ENCODE assay signal across 7 cellular contexts in genomic region chr15:77996216-77996615, GRCh38.
DNase-seq lines count a peak whose midpoint lies in the region; ATAC-seq and TF ChIP-seq lines count a peak whose summit lies in the region.
"Not testable (repeated sequence)": the region's sequence is repeated elsewhere in the genome, so short reads cannot be mapped to it uniquely, and the experiment has no call there.

No MANE protein-coding gene starts in this region.

- H2BK120ac ChIP-seq in mesenchymal stem cell (ENCODE audit: low read depth, low read length) = not testable (repeated sequence)

- H3K4me3 Mint-ChIP-seq in activated naive CD8-positive, alpha-beta T cell treated with anti-CD3 and anti-CD28 coated beads, Interleukin-2, amount 10 ng/mL, durations not matched to agents 7 days and 5 days; stimulated activated effector memory CD8-positive, alpha-beta T cell treated with anti-CD3 and anti-CD28 coated beads, Interleukin-12 subunit alpha, Interleukin-12 subunit beta, amount 100 ng/mL, for 72 hours: not testable (repeated sequence)

- H4K91ac ChIP-seq in mesenchymal stem cell (ENCODE audit: low read length) = not testable (repeated sequence)

- H4K8ac ChIP-seq in mesenchymal stem cell (ENCODE audit: low read length) = not testable (repeated sequence)

- H3K18ac ChIP-seq in mesenchymal stem cell (ENCODE audit: low read depth in 1 of 2, low read length in 2 of 2) = not testable (repeated sequence)

- not testable (repeated sequence) for H2AFZ ChIP-seq in mesenchymal stem cell (ENCODE audit: low read depth, low read length)

- not testable (repeated sequence) for H3K4me3 ChIP-seq in BLaER1 treated with 17β-estradiol and CSF1 and Interleukin-3, amounts not matched to agents 10 nM and 100 nM; RWPE2 (ENCODE audit: severe bottlenecking); esophagus muscularis mucosa; mesenchymal stem cell (ENCODE audit: insufficient read depth in 1 of 2, low read depth in 1 of 2, low read length in 2 of 2)

- peaks cover 18% of the 10 kb centered on the region for H3K36me3 Mint-ChIP-seq in activated naive CD8-positive, alpha-beta T cell treated with anti-CD3 and anti-CD28 coated beads, Interleukin-2, amount 10 ng/mL, durations not matched to agents 7 days and 5 days
- peaks cover 71% of the 10 kb centered on the region for H3K36me3 Mint-ChIP-seq in stimulated activated effector memory CD8-positive, alpha-beta T cell treated with anti-CD3 and anti-CD28 coated beads, Interleukin-12 subunit alpha, Interleukin-12 subunit beta, amount 100 ng/mL, for 72 hours

- H3K4me2 ChIP-seq in BLaER1 treated with 17β-estradiol and CSF1 and Interleukin-3, amounts not matched to agents 10 nM and 100 nM = peak overlapping the region; percentile 13 to 60 (median 52); a peak in 19 of 22 replicates
- not testable (repeated sequence) for H3K4me2 ChIP-seq in mesenchymal stem cell (ENCODE audit: low read length, poor library complexity, severe bottlenecking)

- not testable (repeated sequence) for H3K27me3 Mint-ChIP-seq in activated naive CD8-positive, alpha-beta T cell treated with anti-CD3 and anti-CD28 coated beads, Interleukin-2, amount 10 ng/mL, durations not matched to agents 7 days and 5 days

- H2AK5ac ChIP-seq in mesenchymal stem cell (ENCODE audit: low read length, severe bottlenecking) = not testable (repeated sequence)

- peaks cover 25% of the 10 kb centered on the region for H3K79me1 ChIP-seq in mesenchymal stem cell (replicated peaks; ENCODE audit: low read length, poor library complexity, severe bottlenecking)

- H3K9me3 ChIP-seq in BLaER1 treated with 17β-estradiol and CSF1 and Interleukin-3, amounts not matched to agents 10 nM and 100 nM (replicated peaks in 1 of 11); RWPE2 (ENCODE audit: severe bottlenecking); esophagus muscularis mucosa; mesenchymal stem cell (ENCODE audit: control insufficient read depth, low read length): not testable (repeated sequence)

- not testable (repeated sequence) for H2BK5ac ChIP-seq in mesenchymal stem cell (ENCODE audit: low read depth, low read length, poor library complexity, severe bottlenecking)

- H3K4ac ChIP-seq in mesenchymal stem cell (ENCODE audit: low read depth in 1 of 2, low read length in 2 of 2) = not testable (repeated sequence)

- peaks cover 6 to 67% (median 22%) of the 10 kb centered on the region in 11 experiments; a peak in 15 of 22 replicates for H4K20me1 ChIP-seq in BLaER1 treated with 17β-estradiol and CSF1 and Interleukin-3, amounts not matched to agents 10 nM and 100 nM

- H3K27ac ChIP-seq in BLaER1 treated with 17β-estradiol and CSF1 and Interleukin-3, amounts not matched to agents 10 nM and 100 nM = peak overlapping the region in 1 of 11 experiments; percentile 7; a peak in 2 of 22 replicates
- H3K27ac ChIP-seq in RWPE2 (ENCODE audit: poor library complexity, severe bottlenecking) = peak overlapping the region; percentile 91
- H3K27ac ChIP-seq in esophagus muscularis mucosa (replicated peaks in 1 of 4) = peak overlapping the region; percentile 20 to 75 (median 42)
- peak overlapping the region; percentile 19 for H3K27ac ChIP-seq in mesenchymal stem cell (ENCODE audit: low read length, poor library complexity, severe bottlenecking)

- 28% methylated on average over 8 of the region's 8 CpGs for WGBS in esophagus muscularis mucosa
- whole genome bisulfite sequencing in mesenchymal stem cell = 93% methylated on average over 5 of the region's 8 CpGs

- not testable (repeated sequence) for TF ChIP-seq CTCF in RWPE2 (IDR thresholded peaks at IDR 0.05; ENCODE audit: poor library complexity, severe bottlenecking); esophagus muscularis mucosa (IDR thresholded peaks at IDR 0.05)

- not testable (repeated sequence) for DNase-seq in RWPE2 (ENCODE audit: low spot score); esophagus muscularis mucosa (ENCODE audit: extremely low spot score); mesenchymal stem cell; stimulated activated effector memory CD8-positive, alpha-beta T cell treated with anti-CD3 and anti-CD28 coated beads, Interleukin-12 subunit alpha, Interleukin-12 subunit beta, amount 100 ng/mL, for 72 hours (ENCODE audit: low spot score in 2 of 2)
- DNase-seq in activated naive CD8-positive, alpha-beta T cell treated with anti-CD3 and anti-CD28 coated beads, Interleukin-2, amount 10 ng/mL, durations not matched to agents 7 days and 5 days = peak; percentile 5
- DNase-seq in posterior vena cava (ENCODE audit: low spot score) = peak; percentile 44

- not testable (repeated sequence) for H3K23ac ChIP-seq in mesenchymal stem cell (ENCODE audit: low read length in 2 of 2)

- not testable (repeated sequence) for H3K9me3 Mint-ChIP-seq in activated naive CD8-positive, alpha-beta T cell treated with anti-CD3 and anti-CD28 coated beads, Interleukin-2, amount 10 ng/mL, durations not matched to agents 7 days and 5 days; stimulated activated effector memory CD8-positive, alpha-beta T cell treated with anti-CD3 and anti-CD28 coated beads, Interleukin-12 subunit alpha, Interleukin-12 subunit beta, amount 100 ng/mL, for 72 hours

- not testable (repeated sequence) for ATAC-seq in RWPE2 (ENCODE audit: low read depth); activated naive CD8-positive, alpha-beta T cell treated with anti-CD3 and anti-CD28 coated beads, Interleukin-2, amount 10 ng/mL, durations not matched to agents 7 days and 5 days (ENCODE audit: low read depth); stimulated activated effector memory CD8-positive, alpha-beta T cell treated with anti-CD3 and anti-CD28 coated beads, Interleukin-12 subunit alpha, Interleukin-12 subunit beta, amount 100 ng/mL, for 72 hours

- POLR2A ChIA-PET in activated naive CD8-positive, alpha-beta T cell treated with anti-CD3 and anti-CD28 coated beads, Interleukin-2, amount 10 ng/mL, durations not matched to agents 7 days and 5 days (lab: Charles Lee) = not testable (repeated sequence)

- H3K4me1 ChIP-seq in BLaER1 treated with 17β-estradiol and CSF1 and Interleukin-3, amounts not matched to agents 10 nM and 100 nM = peaks cover 57 to 87% (median 69%) of the 10 kb centered on the region in 10 experiments
- peaks cover 21% of the 10 kb centered on the region for H3K4me1 ChIP-seq in RWPE2 (ENCODE audit: insufficient read depth, poor library complexity, severe bottlenecking)
- H3K4me1 ChIP-seq in esophagus muscularis mucosa = peaks cover 42 to 66% (median 63%) of the 10 kb centered on the region in 4 donors
- peaks cover 54% of the 10 kb centered on the region for H3K4me1 ChIP-seq in mesenchymal stem cell (ENCODE audit: control insufficient read depth, insufficient read depth, low read depth, low read length)

- not testable (repeated sequence) for TF ChIP-seq EP300 in esophagus muscularis mucosa (IDR thresholded peaks at IDR 0.05)

- H3K27me3 ChIP-seq in BLaER1 treated with 17β-estradiol and CSF1 and Interleukin-3, amounts not matched to agents 10 nM and 100 nM; RWPE2 (ENCODE audit: insufficient read depth, poor library complexity, severe bottlenecking); esophagus muscularis mucosa; mesenchymal stem cell (ENCODE audit: control insufficient read depth in 1 of 2, insufficient read depth in 1 of 2, low read length in 2 of 2): not testable (repeated sequence)

- TF ChIP-seq POLR2A in esophagus muscularis mucosa (IDR thresholded peaks at IDR 0.05; ENCODE audit: low read depth) = not testable (repeated sequence)

- peaks cover 18 to 51% (median 43%) of the 10 kb centered on the region in 11 experiments for H3K36me3 ChIP-seq in BLaER1 treated with 17β-estradiol and CSF1 and Interleukin-3, amounts not matched to agents 10 nM and 100 nM
- peaks cover 14% of the 10 kb centered on the region for H3K36me3 ChIP-seq in RWPE2 (ENCODE audit: low read depth)
- H3K36me3 ChIP-seq in esophagus muscularis mucosa = peaks cover 6 to 44% (median 39%) of the 10 kb centered on the region in 4 donors
- H3K36me3 ChIP-seq in mesenchymal stem cell (ENCODE audit: control insufficient read depth in 1 of 2, insufficient read depth in 2 of 2, low read depth in 1 of 2, low read length in 2 of 2) = peaks cover 34 to 64% of the 10 kb centered on the region in 2 experiments

- not testable (repeated sequence) for H3K14ac ChIP-seq in mesenchymal stem cell (ENCODE audit: low read length in 2 of 2)

- H3K27ac Mint-ChIP-seq in activated naive CD8-positive, alpha-beta T cell treated with anti-CD3 and anti-CD28 coated beads, Interleukin-2, amount 10 ng/mL, durations not matched to agents 7 days and 5 days = not testable (repeated sequence)
- H3K27ac Mint-ChIP-seq in stimulated activated effector memory CD8-positive, alpha-beta T cell treated with anti-CD3 and anti-CD28 coated beads, Interleukin-12 subunit alpha, Interleukin-12 subunit beta, amount 100 ng/mL, for 72 hours = peak overlapping the region; percentile 74

- H3K4me1 Mint-ChIP-seq in activated naive CD8-positive, alpha-beta T cell treated with anti-CD3 and anti-CD28 coated beads, Interleukin-2, amount 10 ng/mL, durations not matched to agents 7 days and 5 days = peaks cover 12% of the 10 kb centered on the region
- peaks cover 31% of the 10 kb centered on the region for H3K4me1 Mint-ChIP-seq in stimulated activated effector memory CD8-positive, alpha-beta T cell treated with anti-CD3 and anti-CD28 coated beads, Interleukin-12 subunit alpha, Interleukin-12 subunit beta, amount 100 ng/mL, for 72 hours

- intact Hi-C loops in esophagus muscularis mucosa (cut with DNase I); posterior vena cava (cut with DNase I): not testable (repeated sequence)

- H2BK12ac ChIP-seq in mesenchymal stem cell (ENCODE audit: low read length in 2 of 2) = not testable (repeated sequence)

- not testable (repeated sequence) for H2BK15ac ChIP-seq in mesenchymal stem cell (ENCODE audit: low read depth, poor library complexity, severe bottlenecking)

- peak overlapping the region in 4 of 11 experiments; percentile 19 to 28 (median 26); a peak in 6 of 22 replicates for H3K9ac ChIP-seq in BLaER1 treated with 17β-estradiol and CSF1 and Interleukin-3, amounts not matched to agents 10 nM and 100 nM
- H3K9ac ChIP-seq in mesenchymal stem cell (ENCODE audit: low read length) = not testable (repeated sequence)
